In the genomic region with DNA sequence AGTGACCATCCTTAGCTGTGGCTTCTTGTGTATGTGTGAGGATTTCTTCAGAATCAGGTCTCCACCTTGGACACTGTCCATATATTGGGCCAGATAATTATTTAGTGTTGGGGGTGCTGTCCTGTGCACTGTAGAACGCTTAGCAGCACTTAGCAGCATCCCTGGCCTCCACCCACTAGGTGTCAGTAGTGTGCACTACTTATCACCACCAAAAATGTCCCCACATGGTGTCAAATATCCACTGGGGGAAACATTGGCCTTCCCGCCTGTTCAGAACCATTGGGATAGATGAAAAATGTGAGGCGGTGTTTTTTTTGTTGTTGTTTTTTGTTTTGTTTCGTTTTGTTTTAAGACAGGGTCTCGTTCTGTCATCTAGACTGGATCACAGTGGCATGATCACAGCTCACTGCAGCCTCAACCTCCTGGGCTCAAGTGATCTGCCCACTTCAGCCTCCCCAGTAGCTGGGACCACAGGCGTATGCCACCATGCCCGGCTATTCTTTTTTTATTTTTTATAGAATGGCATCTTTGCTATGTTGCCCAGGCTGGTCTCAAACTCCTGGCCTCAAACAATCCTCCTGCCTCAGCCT, we compare ENCODE assay signal across 8 cellular contexts.
DNase-seq lines count a peak whose midpoint lies in the region; ATAC-seq and TF ChIP-seq lines count a peak whose summit lies in the region.

No MANE protein-coding gene starts in this region.

- ATAC-seq in GM21576 (IDR thresholded peaks at IDR 0.05; ENCODE audit: unreplicated experiment) = peak; percentile 82
- peak; percentile 49 for ATAC-seq in activated naive CD8-positive, alpha-beta T cell treated with anti-CD3 and anti-CD28 coated beads, Interleukin-2, amount 10 ng/mL, durations not matched to agents 7 days and 5 days (ENCODE audit: low read depth)

- H3K27me3 Mint-ChIP-seq in activated naive CD8-positive, alpha-beta T cell treated with anti-CD3 and anti-CD28 coated beads, Interleukin-2, amount 10 ng/mL, durations not matched to agents 7 days and 5 days = peaks cover 11% of the 10 kb centered on the region
- peaks cover 3% of the 10 kb centered on the region for H3K27me3 Mint-ChIP-seq in progenitor cell of endocrine pancreas

- TF ChIP-seq CTCF in GM12873 (IDR thresholded peaks at IDR 0.05; ENCODE audit: insufficient read depth, low read depth, low read length, missing control alignments) (peak; percentile 83), progenitor cell of endocrine pancreas (IDR thresholded peaks at IDR 0.05; ENCODE audit: unreplicated experiment) (peak; percentile 39)

- peaks cover 15% of the 10 kb centered on the region for H3K4me1 Mint-ChIP-seq in activated naive CD8-positive, alpha-beta T cell treated with anti-CD3 and anti-CD28 coated beads, Interleukin-2, amount 10 ng/mL, durations not matched to agents 7 days and 5 days
- H3K4me1 Mint-ChIP-seq in progenitor cell of endocrine pancreas (ENCODE audit: low read depth) = no peaks in the 10 kb centered on the region

- H3K36me3 Mint-ChIP-seq in activated naive CD8-positive, alpha-beta T cell treated with anti-CD3 and anti-CD28 coated beads, Interleukin-2, amount 10 ng/mL, durations not matched to agents 7 days and 5 days = peaks cover 4% of the 10 kb centered on the region
- H3K36me3 Mint-ChIP-seq in progenitor cell of endocrine pancreas (ENCODE audit: insufficient read depth) = no peaks in the 10 kb centered on the region

- POLR2A ChIA-PET in activated naive CD8-positive, alpha-beta T cell treated with anti-CD3 and anti-CD28 coated beads, Interleukin-2, amount 10 ng/mL, durations not matched to agents 7 days and 5 days (lab: Charles Lee) = no interaction called here

- no peak overlapping the region for H3K27ac Mint-ChIP-seq in activated naive CD8-positive, alpha-beta T cell treated with anti-CD3 and anti-CD28 coated beads, Interleukin-2, amount 10 ng/mL, durations not matched to agents 7 days and 5 days
- no peak overlapping the region for H3K27ac Mint-ChIP-seq in progenitor cell of endocrine pancreas

- peak; percentile 17 to 45 for DNase-seq in Kasumi-1 (lab: John Stamatoyannopoulos, UW)
- no peak for DNase-seq in activated naive CD8-positive, alpha-beta T cell treated with anti-CD3 and anti-CD28 coated beads, Interleukin-2, amount 10 ng/mL, durations not matched to agents 7 days and 5 days
- no peak for DNase-seq in progenitor cell of endocrine pancreas (ENCODE audit: low spot score, unreplicated experiment)
- DNase-seq in GF-D8 (lab: John Stamatoyannopoulos, UW) = no peak
- DNase-seq in NCI-H2196 treated with DMSO at 0.1 percent for 48 hours (lab: John Stamatoyannopoulos, UW; ENCODE audit: unreplicated experiment) = no peak
- DNase-seq in NCI-H2196 (lab: John Stamatoyannopoulos, UW; ENCODE audit: unreplicated experiment) = no peak

- no peak overlapping the region for H3K4me3 Mint-ChIP-seq in activated naive CD8-positive, alpha-beta T cell treated with anti-CD3 and anti-CD28 coated beads, Interleukin-2, amount 10 ng/mL, durations not matched to agents 7 days and 5 days
- no peak overlapping the region for H3K4me3 Mint-ChIP-seq in progenitor cell of endocrine pancreas (ENCODE audit: low read depth)

- H3K9me3 Mint-ChIP-seq in activated naive CD8-positive, alpha-beta T cell treated with anti-CD3 and anti-CD28 coated beads, Interleukin-2, amount 10 ng/mL, durations not matched to agents 7 days and 5 days = no peaks in the 10 kb centered on the region
- peaks cover 4% of the 10 kb centered on the region for H3K9me3 Mint-ChIP-seq in progenitor cell of endocrine pancreas (ENCODE audit: low read depth)

Comparison
In these comparisons a context has a peak if more than half of its experiments do, and no peak if none do; other contexts are left out.
1. DNase-seq: peak in Kasumi-1 (2 of 2); none in activated naive CD8-positive, alpha-beta T cell treated with anti-CD3 and anti-CD28 coated beads, Interleukin-2, amount 10 ng/mL, durations not matched to agents 7 days and 5 days (single experiment), progenitor cell of endocrine pancreas (single experiment), GF-D8 (single experiment), NCI-H2196 treated with DMSO at 0.1 percent for 48 hours (single experiment) and NCI-H2196 (single experiment).